22 cellular contexts compared by ENCODE assay signal in genomic region chr10:48818861-48819490, GRCh38.
"Had no signal": no experiment of that assay in that cellular context is flagged by ENCODE, and none has a peak within 500 bp of the region (broad histone marks: within the 10 kb centered on the region; RNA-seq: fewer than 3 reads in every experiment).

No MANE protein-coding gene starts in this region.

- DNase-seq: IMR-90, Kasumi-1, MM.1S, NCI-H1105, NCI-H1417, NCI-H1436 treated with DMSO at 0.1 percent for 48 hours, NCI-H1694, NCI-H187 treated with DMSO at 0.1 percent for 48 hours, NCI-H2029 treated with DMSO at 0.1 percent for 48 hours, NCI-H2171 treated with DMSO at 0.1 percent for 48 hours, NCI-H345, NCI-H510A, NCI-H524 treated with DMSO at 0.1 percent for 48 hours, NCI-H82, Right ventricle myocardium superior, RPMI8226, SIG-M5, SW 1271, T-cell had no signal

- H3K27me3 ChIP-seq: SJSA1 had no signal

- H3K36me3 ChIP-seq: SJSA1 had no signal

- ATAC-seq: HepG2, T-cell had no signal

- H3K4me3 ChIP-seq: SJSA1, SK-N-MC had no signal
